In the genomic region with DNA sequence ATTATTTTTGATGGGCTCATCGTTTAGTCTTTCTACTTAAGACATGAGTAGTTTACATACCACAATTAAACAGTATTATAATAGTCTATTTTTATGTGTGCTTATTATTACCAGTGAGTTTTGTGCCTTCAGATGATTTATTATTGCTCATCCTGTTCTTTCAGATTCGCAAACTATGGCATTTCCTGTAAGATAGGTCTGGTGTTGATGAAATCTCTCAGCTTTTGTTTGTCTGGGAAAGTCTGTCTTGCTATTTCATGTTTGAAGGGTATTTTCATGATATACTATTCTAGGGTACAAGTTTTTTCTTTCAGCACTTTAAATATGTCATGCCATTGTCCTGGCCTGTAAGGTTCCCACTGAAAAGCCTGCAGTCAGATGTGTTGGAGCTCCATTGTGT, we compare ENCODE assay signal across 21 cellular contexts.
A peak's percentile ranks its signal among the peaks of the same experiment; 100 is the strongest.
DNase-seq lines count a peak whose midpoint lies in the region; ATAC-seq, FAIRE-seq and TF ChIP-seq lines count a peak whose summit lies in the region.
"Had no signal": no experiment of that assay in that cellular context is flagged by ENCODE, and none has a peak within 500 bp of the region (broad histone marks: within the 10 kb centered on the region; RNA-seq: fewer than 3 reads in every experiment).

No MANE protein-coding gene starts in this region.

- H3K36me3 Mint-ChIP-seq in activated CD4-positive, alpha-beta memory T cell treated with anti-CD3 and anti-CD28 coated beads for 36 hours = no peaks in the 10 kb centered on the region

- ATAC-seq in GM19023 (IDR thresholded peaks at IDR 0.05; ENCODE audit: unreplicated experiment) = no peak
- ATAC-seq: GM23338, Panc1, Right ventricle myocardium inferior had no signal

- peak overlapping the region; percentile 20 for H2AFZ ChIP-seq in mammary epithelial cell (ENCODE audit: low read depth, low read length)
- H2AFZ ChIP-seq: GM23338 had no signal

- dilution Hi-C loops in mammary epithelial cell (cut with HindIII; ENCODE audit: low sequenced_read_pairs) = no loop called here

- H3K4me1 ChIP-seq in mammary epithelial cell (ENCODE audit: insufficient read depth, low read length) = no peaks in the 10 kb centered on the region
- H3K4me1 ChIP-seq in breast epithelium = no peaks in the 10 kb centered on the region

- H3K27me3 ChIP-seq in mammary epithelial cell (ENCODE audit: insufficient read depth, low read length) = no peaks in the 10 kb centered on the region
- no peaks in the 10 kb centered on the region for H3K27me3 ChIP-seq in breast epithelium
- H3K27me3 ChIP-seq in bronchial epithelial cell (ENCODE audit: control insufficient read depth, insufficient read depth, low read length) = no peaks in the 10 kb centered on the region

- no peaks in the 10 kb centered on the region for H4K20me1 ChIP-seq in mammary epithelial cell (ENCODE audit: insufficient read depth, low read length)

- H3K36me3 ChIP-seq in mammary epithelial cell (ENCODE audit: insufficient read depth, low read length) = no peaks in the 10 kb centered on the region
- H3K36me3 ChIP-seq in breast epithelium = no peaks in the 10 kb centered on the region
- H3K36me3 ChIP-seq in bronchial epithelial cell (ENCODE audit: control insufficient read depth, insufficient read depth, low read length) = no peaks in the 10 kb centered on the region

- no peaks in the 10 kb centered on the region for H3K4me1 Mint-ChIP-seq in activated CD4-positive, alpha-beta memory T cell treated with anti-CD3 and anti-CD28 coated beads for 36 hours (ENCODE audit: low read depth)
- H3K4me1 Mint-ChIP-seq: B cell, GM23338 had no signal

- H3K27ac Mint-ChIP-seq in activated CD4-positive, alpha-beta memory T cell treated with anti-CD3 and anti-CD28 coated beads for 36 hours = no peak overlapping the region
- H3K27ac Mint-ChIP-seq: B cell, GM23338 had no signal

- H3K4me2 ChIP-seq in mammary epithelial cell (ENCODE audit: insufficient read depth, low read depth, low read length) = no peak overlapping the region
- H3K4me2 ChIP-seq: GM23338, KMS-11, SK-N-SH had no signal

- H3K9me3 ChIP-seq in mammary epithelial cell (replicated peaks; ENCODE audit: insufficient read depth, low read length) (no peaks in the 10 kb centered on the region), breast epithelium (no peaks in the 10 kb centered on the region)
- H3K9me3 ChIP-seq: SK-N-SH had no signal

- no peaks in the 10 kb centered on the region for H3K9me3 Mint-ChIP-seq in activated CD4-positive, alpha-beta memory T cell treated with anti-CD3 and anti-CD28 coated beads for 36 hours
- H3K9me3 Mint-ChIP-seq: GM23338 had no signal

- no peak overlapping the region for H3K4me3 ChIP-seq in mammary epithelial cell (replicated peaks in 1 of 3; ENCODE audit: insufficient read depth in 1 of 3, low read depth in 2 of 3, low read length in 3 of 3)
- no peak overlapping the region for H3K4me3 ChIP-seq in breast epithelium
- no peak overlapping the region for H3K4me3 ChIP-seq in bronchial epithelial cell (ENCODE audit: low read depth, low read length)
- no peak overlapping the region for H3K4me3 ChIP-seq in fibroblast of the aortic adventitia (ENCODE audit: low read depth, low read length)
- H3K4me3 ChIP-seq: GM23338 had no signal

- no TSS peak for BruUV-seq in mammary epithelial cell (replicated peaks; lab: Mats Ljungman, UMichigan)

- in situ Hi-C loops in mammary epithelial cell (cut with MboI; ENCODE audit: low sequenced_read_pairs in 2 of 2) = no loop called here

- H3K27me3 Mint-ChIP-seq in activated CD4-positive, alpha-beta memory T cell treated with anti-CD3 and anti-CD28 coated beads for 36 hours = peaks cover 2% of the 10 kb centered on the region

- H3K9ac ChIP-seq in mammary epithelial cell (ENCODE audit: insufficient read depth, low read length) = no peak overlapping the region
- H3K9ac ChIP-seq: KMS-11, SK-N-SH had no signal

- no peak for FAIRE-seq in bronchial epithelial cell (lab: Jason Lieb, UNC)

- POLR2A ChIA-PET in activated CD4-positive, alpha-beta memory T cell treated with anti-CD3 and anti-CD28 coated beads for 36 hours (lab: Charles Lee) = no interaction called here

- TF ChIP-seq CTCF in mammary epithelial cell (conservative IDR thresholded peaks at IDR 0.05 in 1 of 2, IDR thresholded peaks at IDR 0.05 in 1 of 2; ENCODE audit: extremely low read depth in 1 of 2, insufficient read depth in 1 of 2, low read depth in 1 of 2, low read length in 2 of 2) (no peak), breast epithelium (IDR thresholded peaks at IDR 0.05) (no peak), bronchial epithelial cell (IDR thresholded peaks at IDR 0.05; ENCODE audit: insufficient read depth, low read length, severe bottlenecking) (no peak), fibroblast of the aortic adventitia (IDR thresholded peaks at IDR 0.05; ENCODE audit: insufficient read depth, low read length) (no peak)

- DNase-seq in mammary epithelial cell (peak; percentile 7), breast epithelium (ENCODE audit: low spot score in 2 of 2) (no peak), bronchial epithelial cell (ENCODE audit: low read depth) (peak; percentile 74), fibroblast of the aortic adventitia (ENCODE audit: low read depth) (peak; percentile 8), NCI-H510A treated with DMSO at 0.1 percent for 48 hours (lab: John Stamatoyannopoulos, UW) (no peak), NOMO-1 (lab: John Stamatoyannopoulos, UW; ENCODE audit: unreplicated experiment in 2 of 2) (no peak)
- DNase-seq in activated CD4-positive, alpha-beta memory T cell treated with anti-CD3 and anti-CD28 coated beads for 36 hours = no peak
- DNase-seq: DMS79 treated with DMSO at 0.1 percent for 48 hours, GDM1, NCI-H1417, NCI-H187 treated with DMSO at 0.1 percent for 48 hours, NCI-H2227 treated with DMSO at 0.1 percent for 48 hours, NCI-H524 treated with DMSO at 0.1 percent for 48 hours, SK-N-SH had no signal

- H3K4me3 Mint-ChIP-seq in activated CD4-positive, alpha-beta memory T cell treated with anti-CD3 and anti-CD28 coated beads for 36 hours = no peak overlapping the region
- H3K4me3 Mint-ChIP-seq: B cell, GM23338 had no signal

- H3K27ac ChIP-seq in mammary epithelial cell (ENCODE audit: insufficient read depth, low read depth, low read length) = no peak overlapping the region
- no peak overlapping the region for H3K27ac ChIP-seq in breast epithelium
- H3K27ac ChIP-seq: 22Rv1, KMS-11 had no signal

- no peak for TF ChIP-seq POLR2A in breast epithelium (IDR thresholded peaks at IDR 0.05)

- intact Hi-C loops in mammary epithelial cell (cut with micrococcal nuclease) (no loop called here), breast epithelium (cut with DNase I; ENCODE audit: low total_unique reads) (no loop called here)
- intact Hi-C loops in activated CD4-positive, alpha-beta memory T cell treated with anti-CD3 and anti-CD28 coated beads for 36 hours (cut with micrococcal nuclease) = no loop called here

- CTCF ChIA-PET in mammary epithelial cell (lab: Charles Lee; ENCODE audit: low non-redundant PET) = no interaction called here
- CTCF ChIA-PET in activated CD4-positive, alpha-beta memory T cell treated with anti-CD3 and anti-CD28 coated beads for 36 hours (lab: Charles Lee) = interaction anchor here (1.1 kb wide), 1 partner anchor 101 kb away, joined by 3 read pairs; the partner anchor contains the start of gene DNAH7

- 61% methylated on average over 2 of the region's 2 CpGs for WGBS in mammary epithelial cell (ENCODE audit: low coverage, missing lambda C conversion rate)

- no peaks in the 10 kb centered on the region for H3K79me2 ChIP-seq in mammary epithelial cell (ENCODE audit: insufficient read depth, low read length)

Comparison
In these comparisons a context has a peak if more than half of its experiments do, and no peak if none do; other contexts are left out.
1. DNase-seq: peak in mammary epithelial cell (single experiment), bronchial epithelial cell (single experiment) and fibroblast of the aortic adventitia (single experiment); none in breast epithelium (0 of 2), NCI-H510A treated with DMSO at 0.1 percent for 48 hours (single experiment), activated CD4-positive, alpha-beta memory T cell treated with anti-CD3 and anti-CD28 coated beads for 36 hours (single experiment) and NOMO-1 (0 of 2).